2 cellular contexts compared by ENCODE assay signal in genomic region chr17:16417399-16417798, GRCh38.
TF ChIP-seq lines count a peak whose summit lies in the region.

No MANE protein-coding gene starts in this region.

TF ChIP-seq in IMR-90, 13 proteins besides CTCF, POLR2A, EP300 and RAD21:
- TF ChIP-seq MAFK (IDR thresholded peaks at IDR 0.05; ENCODE audit: low read depth, low read length): no peak
- no peak for TF ChIP-seq SMC3 (IDR thresholded peaks at IDR 0.05; ENCODE audit: low read depth, low read length)
- TF ChIP-seq RFX5 (IDR thresholded peaks at IDR 0.05; ENCODE audit: low read depth, low read length): no peak
- TF ChIP-seq MAZ (IDR thresholded peaks at IDR 0.05; ENCODE audit: borderline replicate concordance, low read depth, low read length): no peak
- TF ChIP-seq NFE2L2 (IDR thresholded peaks at IDR 0.05; ENCODE audit: low read depth, low read length): no peak
- no peak for TF ChIP-seq RCOR1 (IDR thresholded peaks at IDR 0.05; ENCODE audit: insufficient replicate concordance, low read length)
- no peak for TF ChIP-seq CHD1 (IDR thresholded peaks at IDR 0.05; ENCODE audit: low read depth, low read length)
- TF ChIP-seq MXI1 (IDR thresholded peaks at IDR 0.05; ENCODE audit: borderline replicate concordance, low read depth, low read length): no peak
- no peak for TF ChIP-seq FOS (IDR thresholded peaks at IDR 0.05; ENCODE audit: low read depth, low read length)
- TF ChIP-seq BHLHE40 (IDR thresholded peaks at IDR 0.05; ENCODE audit: low read depth, low read length): no peak
- no peak for TF ChIP-seq USF2 (IDR thresholded peaks at IDR 0.05; ENCODE audit: low read depth, low read length)
- no peak for TF ChIP-seq CEBPB (IDR thresholded peaks at IDR 0.05; ENCODE audit: low read depth, low read length)
- TF ChIP-seq ELK1 (IDR thresholded peaks at IDR 0.05; ENCODE audit: borderline replicate concordance, low read depth, low read length): no peak

TF ChIP-seq in K562, 482 proteins besides CTCF, POLR2A, EP300 and RAD21:
- TF ChIP-seq POLR3A (IDR thresholded peaks at IDR 0.05; ENCODE audit: borderline replicate concordance, extremely low read depth, insufficient read depth, insufficient read length): no peak
- TF ChIP-seq RBFOX2 (IDR thresholded peaks at IDR 0.05; ENCODE audit: low read depth, low read length): 0 out of 2 replicates have a peak, but pooled peaks have one; percentile 11
- no peak for TF ChIP-seq GTF2A2 (tag; IDR thresholded peaks at IDR 0.05)
- TF ChIP-seq CGGBP1 (CRISPR knock-in tag; IDR thresholded peaks at IDR 0.05): no peak
- TF ChIP-seq ZNF143 (CRISPR knock-in tag; IDR thresholded peaks at IDR 0.05): no peak
- no peak for TF ChIP-seq SAFB (IDR thresholded peaks at IDR 0.05; ENCODE audit: borderline replicate concordance, low read depth, low read length)
- TF ChIP-seq ASH1L (IDR thresholded peaks at IDR 0.05; ENCODE audit: borderline replicate concordance, low read depth, partially characterized antibody): no peak
- no peak for TF ChIP-seq CEBPB (tag; IDR thresholded peaks at IDR 0.05)
- TF ChIP-seq ATF3 (IDR thresholded peaks at IDR 0.05): 0 out of 2 replicates have a peak, but pooled peaks have one; percentile 18
- no peak for TF ChIP-seq ATF3 (CRISPR knock-in tag; conservative IDR thresholded peaks at IDR 0.05)
- TF ChIP-seq RBM14 (IDR thresholded peaks at IDR 0.05; ENCODE audit: borderline replicate concordance, insufficient read depth, low read depth, low read length): no peak
- TF ChIP-seq HIVEP1 (CRISPR knock-in tag; IDR thresholded peaks at IDR 0.05): no peak
- no peak for TF ChIP-seq ZBTB12 (CRISPR knock-in tag; IDR thresholded peaks at IDR 0.05)
- TF ChIP-seq SMARCC2 (IDR thresholded peaks at IDR 0.05; ENCODE audit: low read depth): no peak
- TF ChIP-seq SAP30 (IDR thresholded peaks at IDR 0.05; ENCODE audit: borderline replicate concordance, insufficient read depth, low read depth, low read length, poor library complexity, severe bottlenecking): no peak
